In genomic region chr10:124827474-124827873, GRCh38 we compare ENCODE assay signal across 8 cellular contexts. TPM values are rescaled to one million over a fixed set of nuclear protein-coding genes. Genes with fewer than 3 reads are reported as not detected.
DNase-seq lines count a peak whose midpoint lies in the region; ATAC-seq, FAIRE-seq and TF ChIP-seq lines count a peak whose summit lies in the region.

No MANE protein-coding gene starts in this region.

- no peak overlapping the region for H3K27ac ChIP-seq in heart right ventricle
- H3K27ac ChIP-seq in transverse colon: no peak overlapping the region

- TF ChIP-seq CTCF in heart right ventricle (IDR thresholded peaks at IDR 0.05) (peak; percentile 25 to 72 (median 58)), transverse colon (IDR thresholded peaks at IDR 0.05) (peak; percentile 50 to 67 (median 57))

- CTCF ChIA-PET in activated CD4-positive, alpha-beta memory T cell treated with anti-CD3 and anti-CD28 coated beads, Interleukin-2, amount 10 ng/mL, durations not matched to agents 7 days and 5 days (lab: Charles Lee): interaction anchor here (0.6 to 2.4 kb wide), 21 partner anchors 9 to 355 kb away, joined by 3 to 11 read pairs (median 4); no protein-coding TSS in a partner anchor

- H3K9me3 ChIP-seq in heart right ventricle (no peaks in the 10 kb centered on the region), transverse colon (no peaks in the 10 kb centered on the region), T-helper 17 cell (ENCODE audit: control insufficient read depth, low read length, poor library complexity, severe bottlenecking) (no peaks in the 10 kb centered on the region)

- in situ Hi-C loops in transverse colon (cut with MboI; ENCODE audit: low pct_ligation_motif_present in 1 of 4, low pct_unique_long_range_greater_than_20kb in 1 of 4, low sequenced_read_pairs in 3 of 4): loop anchor here in 3 of 4 donors (10.0 to 25.0 kb wide), 2 partner anchors 283 to 290 kb away; no protein-coding TSS in a partner anchor

- no peaks in the 10 kb centered on the region for H3K27me3 Mint-ChIP-seq in T-helper 17 cell
- H3K27me3 Mint-ChIP-seq in activated CD4-positive, alpha-beta memory T cell treated with anti-CD3 and anti-CD28 coated beads, Interleukin-2, amount 10 ng/mL, durations not matched to agents 7 days and 5 days: no peaks in the 10 kb centered on the region

- no peak overlapping the region for H3K4me3 ChIP-seq in heart right ventricle
- H3K4me3 ChIP-seq in transverse colon: no peak overlapping the region

- H3K27me3 ChIP-seq in heart right ventricle (no peaks in the 10 kb centered on the region), transverse colon (no peaks in the 10 kb centered on the region)

- POLR2A ChIA-PET in activated CD4-positive, alpha-beta memory T cell treated with anti-CD3 and anti-CD28 coated beads, Interleukin-2, amount 10 ng/mL, durations not matched to agents 7 days and 5 days (lab: Charles Lee): interaction anchor here (1.2 kb wide), 1 partner anchor 36 kb away, joined by 3 read pairs; the partner anchor contains the start of gene EEF1AKMT2

- intact Hi-C loops in heart right ventricle (cut with DNase I) (loop anchor here (2.0 to 10.0 kb wide), 4 partner anchors 293 to 305 kb away; no protein-coding TSS in a partner anchor), cardiac septum (cut with DNase I) (loop anchor here (5.0 kb wide), 1 partner anchor 285 kb away; no protein-coding TSS in a partner anchor), transverse colon (cut with DNase I; ENCODE audit: low total_unique reads) (loop anchor here (10.0 kb wide), 1 partner anchor 293 kb away; no protein-coding TSS in a partner anchor)

- no peak for TF ChIP-seq EP300 in transverse colon (IDR thresholded peaks at IDR 0.05; ENCODE audit: low read depth)

- H3K4me3 Mint-ChIP-seq in T-helper 17 cell: no peak overlapping the region
- no peak overlapping the region for H3K4me3 Mint-ChIP-seq in activated CD4-positive, alpha-beta memory T cell treated with anti-CD3 and anti-CD28 coated beads, Interleukin-2, amount 10 ng/mL, durations not matched to agents 7 days and 5 days

- DNase-seq in heart right ventricle: no peak
- DNase-seq in cardiac septum (ENCODE audit: low spot score): no peak
- DNase-seq in RPMI8226: peak; percentile 13
- peak in 1 of 2 donors; percentile 20 for DNase-seq in frontal cortex (ENCODE audit: low spot score in 2 of 2)
- no peak for DNase-seq in transverse colon
- DNase-seq in T-helper 17 cell: no peak
- DNase-seq in activated CD4-positive, alpha-beta memory T cell treated with anti-CD3 and anti-CD28 coated beads, Interleukin-2, amount 10 ng/mL, durations not matched to agents 7 days and 5 days: no peak

- H3K4me1 Mint-ChIP-seq in T-helper 17 cell: no peaks in the 10 kb centered on the region
- H3K4me1 Mint-ChIP-seq in activated CD4-positive, alpha-beta memory T cell treated with anti-CD3 and anti-CD28 coated beads, Interleukin-2, amount 10 ng/mL, durations not matched to agents 7 days and 5 days: no peaks in the 10 kb centered on the region

- H3K36me3 Mint-ChIP-seq in T-helper 17 cell (ENCODE audit: low read depth): no peaks in the 10 kb centered on the region
- H3K36me3 Mint-ChIP-seq in activated CD4-positive, alpha-beta memory T cell treated with anti-CD3 and anti-CD28 coated beads, Interleukin-2, amount 10 ng/mL, durations not matched to agents 7 days and 5 days (ENCODE audit: low read depth): peaks cover 33% of the 10 kb centered on the region

- H3K4me1 ChIP-seq in heart right ventricle (no peaks in the 10 kb centered on the region), transverse colon (no peaks in the 10 kb centered on the region)

- peak; percentile 80 for FAIRE-seq in frontal cortex (lab: Jason Lieb, UNC)

- ATAC-seq in heart right ventricle: no peak
- ATAC-seq in HG02678 (IDR thresholded peaks at IDR 0.05; ENCODE audit: unreplicated experiment): no peak
- no peak for ATAC-seq in T-helper 17 cell

- no peak overlapping the region for H3K27ac Mint-ChIP-seq in T-helper 17 cell
- H3K27ac Mint-ChIP-seq in activated CD4-positive, alpha-beta memory T cell treated with anti-CD3 and anti-CD28 coated beads, Interleukin-2, amount 10 ng/mL, durations not matched to agents 7 days and 5 days: no peak overlapping the region

- 48 to 64% methylated on average over 3 of the region's 3 CpGs for WGBS in heart right ventricle, 2 donors
- WGBS in transverse colon (ENCODE audit: low coverage in 1 of 2), 2 donors: 39 to 41% methylated on average over 3 of the region's 3 CpGs

- TF ChIP-seq POLR2A in transverse colon (IDR thresholded peaks at IDR 0.05): no peak

- H3K9me3 Mint-ChIP-seq in activated CD4-positive, alpha-beta memory T cell treated with anti-CD3 and anti-CD28 coated beads, Interleukin-2, amount 10 ng/mL, durations not matched to agents 7 days and 5 days: no peaks in the 10 kb centered on the region

- H3K36me3 ChIP-seq in heart right ventricle: peaks cover 0 to 80% (median 43%) of the 10 kb centered on the region in 9 donors
- peaks cover 0 to 63% (median 20%) of the 10 kb centered on the region in 4 donors for H3K36me3 ChIP-seq in transverse colon

RNA-seq across cellular contexts. Expression of gene ABRAXAS2, which starts 25.9 kb away (rescaled TPM):
- 10 to 100 TPM; 11.2 to 17.4 (median 14.1) TPM for total RNA-seq in heart right ventricle
- 1 to 10 TPM; 5.3 to 7.1 TPM for polyA plus RNA-seq in heart right ventricle
- total RNA-seq in cardiac septum: 12.4 TPM
- 22.0 TPM for total RNA-seq in frontal cortex
- total RNA-seq in transverse colon: 10 to 100 TPM in 3 of 4 donors, 1 to 10 TPM in 1; 2.2 to 16.2 (median 14.5) TPM
- total RNA-seq in T-helper 17 cell: 1 to 10 TPM; 6.8 to 8.7 TPM
- total RNA-seq in activated CD4-positive, alpha-beta memory T cell treated with anti-CD3 and anti-CD28 coated beads, Interleukin-2, amount 10 ng/mL, durations not matched to agents 7 days and 5 days: 10 to 100 TPM; 14.5 to 15.3 TPM

RNA-seq across cellular contexts. Expression of gene EEF1AKMT2, which starts 35.8 kb away (rescaled TPM):
- 10 to 100 TPM; 12.0 to 18.8 (median 13.0) TPM for total RNA-seq in heart right ventricle
- polyA plus RNA-seq in heart right ventricle: 10 to 100 TPM in 1 of 2 donors, 1 to 10 TPM in 1; 7.4 to 18.7 TPM
- total RNA-seq in cardiac septum: 14.6 TPM
- 33.4 TPM for total RNA-seq in frontal cortex
- 10 to 100 TPM in 2 of 4 donors, 1 to 10 TPM in 2; 5.2 to 19.1 (median 10.6) TPM for total RNA-seq in transverse colon
- 10 to 100 TPM; 14.5 to 16.2 TPM for total RNA-seq in T-helper 17 cell
- 10 to 100 TPM; 32.3 to 32.5 TPM for total RNA-seq in activated CD4-positive, alpha-beta memory T cell treated with anti-CD3 and anti-CD28 coated beads, Interleukin-2, amount 10 ng/mL, durations not matched to agents 7 days and 5 days
